Comparison of ENCODE assay signal across 1 cellular context in genomic region chr5:68046445-68046844, GRCh38.
TF ChIP-seq lines count a peak whose summit lies in the region.

No MANE protein-coding gene starts in this region.

TF ChIP-seq in SK-N-SH, 30 proteins besides CTCF, POLR2A, EP300 and RAD21 (continued from another document):
- TF ChIP-seq ZBTB33 (IDR thresholded peaks at IDR 0.05; ENCODE audit: borderline replicate concordance, low read depth) (0 out of 2 replicates have a peak, but pooled peaks have one; percentile 22), MEF2A (IDR thresholded peaks at IDR 0.05; ENCODE audit: borderline replicate concordance, low read depth) (no peak), TCF12 (IDR thresholded peaks at IDR 0.05) (peak; percentile 91), POLR2AphosphoS5 (IDR thresholded peaks at IDR 0.05; ENCODE audit: low read depth, low read length) (peak; percentile 61; the same call in 1 of the 2 replicates), GABPA (IDR thresholded peaks at IDR 0.05; ENCODE audit: low read depth) (no peak), USF2 (IDR thresholded peaks at IDR 0.05; ENCODE audit: borderline replicate concordance, low read depth, low read length) (no peak), PBX3 (IDR thresholded peaks at IDR 0.05) (peak; percentile 76), REST (IDR thresholded peaks at IDR 0.05; ENCODE audit: low read depth, low read length) (no peak), NRF1 (IDR thresholded peaks at IDR 0.05; ENCODE audit: low read depth, low read length) (no peak), TEAD4 (IDR thresholded peaks at IDR 0.05; ENCODE audit: borderline replicate concordance, insufficient read depth) (peak; percentile 85), YY1 (IDR thresholded peaks at IDR 0.05; ENCODE audit: low read depth) (peak; percentile 52; the same call in 1 of the 2 replicates)
TF ChIP-seq in SK-N-SH: peak in this region for 10.
